In the genomic region with DNA sequence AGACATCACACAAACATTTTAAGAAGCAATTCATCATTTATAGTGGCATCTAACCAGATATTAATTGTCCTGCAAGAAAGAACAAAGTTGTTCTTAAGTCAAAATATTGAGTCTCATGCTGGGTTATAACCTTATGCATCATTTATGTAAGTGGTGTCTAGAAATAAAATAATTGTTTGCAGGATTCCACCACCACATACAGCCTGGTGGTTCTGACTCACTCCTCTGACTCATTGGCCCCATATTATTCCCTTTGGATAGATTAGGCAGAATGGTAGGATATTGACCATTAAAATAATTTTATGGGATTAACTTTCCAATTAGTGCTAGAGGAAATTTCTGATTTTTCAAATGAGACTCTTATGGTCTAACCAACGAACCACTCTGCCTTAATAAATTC, we compare ENCODE assay signal across 21 cellular contexts.
DNase-seq lines count a peak whose midpoint lies in the region; ATAC-seq and TF ChIP-seq lines count a peak whose summit lies in the region.
"Had no signal": no experiment of that assay in that cellular context is flagged by ENCODE, and none has a peak within 500 bp of the region (broad histone marks: within the 10 kb centered on the region; RNA-seq: fewer than 3 reads in every experiment).

No MANE protein-coding gene starts in this region.

- H3K27me3 ChIP-seq in foreskin keratinocyte (no peaks in the 10 kb centered on the region), stomach (no peaks in the 10 kb centered on the region)
- H3K27me3 ChIP-seq: body of pancreas, left lung, right lobe of liver had no signal

- intact Hi-C loops in stomach (cut with DNase I; ENCODE audit: low total_unique reads), result no loop called here

- no peaks in the 10 kb centered on the region for H3K9me3 ChIP-seq in stomach
- H3K9me3 ChIP-seq: body of pancreas, left lung, right lobe of liver had no signal

- H3K4me3 ChIP-seq in AG10803 (ENCODE audit: low read length) (no peak overlapping the region), stomach (no peak overlapping the region)
- H3K4me3 ChIP-seq: body of pancreas, left lung, right lobe of liver had no signal

- WGBS in stomach, 5 donors, result 74 to 90% (median 78%) methylated on average over 1 of the region's 1 CpG

- TF ChIP-seq CTCF in AG10803 (conservative IDR thresholded peaks at IDR 0.05; ENCODE audit: low read length) (no peak), foreskin keratinocyte (conservative IDR thresholded peaks at IDR 0.05) (no peak), stomach (IDR thresholded peaks at IDR 0.05) (no peak)

- DNase-seq in AG10803 (ENCODE audit: low read depth) (peak; percentile 10), M059J (ENCODE audit: low read depth) (peak; percentile 29), astrocyte of the hippocampus (ENCODE audit: low read depth, low spot score) (peak; percentile 29), foreskin keratinocyte (peak; percentile 11 to 27), Kasumi-1 (lab: John Stamatoyannopoulos, UW) (no peak), COLO668 (lab: John Stamatoyannopoulos, UW; ENCODE audit: unreplicated experiment) (no peak), stomach (no peak)
- DNase-seq: activated CD4-positive, alpha-beta T cell treated with anti-CD3 and anti-CD28 coated beads for 4 hours; body of pancreas; CD4-positive, alpha-beta memory T cell; DMS53; left lung; midbrain; NCI-H1417; NCI-H510A treated with DMSO at 0.1 percent for 48 hours; right lobe of liver; stimulated activated CD8-positive, alpha-beta memory T cell treated with anti-CD3 and anti-CD28 coated beads, Interleukin-4, amount 100 ng/mL, for 48 hours; T-helper 17 cell had no signal

- H3K27ac ChIP-seq in foreskin keratinocyte (no peak overlapping the region), stomach (no peak overlapping the region)
- H3K27ac ChIP-seq: body of pancreas, left lung, parathyroid adenoma, right lobe of liver had no signal

- peak; percentile 83 for ATAC-seq in foreskin keratinocyte
- no peak for ATAC-seq in GM18858 (IDR thresholded peaks at IDR 0.05; ENCODE audit: unreplicated experiment)
- ATAC-seq: body of pancreas; left lung; natural killer cell treated with Interleukin-12 subunit alpha and Interleukin-12 subunit beta and Interleukin-15 and Interleukin-18, amount 100 ng/mL, for 72 hours; right lobe of liver; T-helper 17 cell had no signal

- TF ChIP-seq POLR2A in stomach (IDR thresholded peaks at IDR 0.05), result no peak

- H3K36me3 ChIP-seq in stomach, result no peaks in the 10 kb centered on the region
- H3K36me3 ChIP-seq: left lung, right lobe of liver had no signal

- H3K4me1 ChIP-seq in foreskin keratinocyte, result no peaks in the 10 kb centered on the region
- no peaks in the 10 kb centered on the region for H3K4me1 ChIP-seq in stomach
- H3K4me1 ChIP-seq: body of pancreas, left lung, parathyroid adenoma, right lobe of liver had no signal

- TF ChIP-seq EP300 in stomach (IDR thresholded peaks at IDR 0.05), result no peak

Comparison
In these comparisons a context has a peak if more than half of its experiments do, and no peak if none do; other contexts are left out.
1. DNase-seq: peak in AG10803 (single experiment), M059J (single experiment), astrocyte of the hippocampus (single experiment) and foreskin keratinocyte (2 of 2); none in Kasumi-1 (0 of 2), COLO668 (single experiment) and stomach (single experiment).